15 cellular contexts compared by ENCODE assay signal in the genomic region with DNA sequence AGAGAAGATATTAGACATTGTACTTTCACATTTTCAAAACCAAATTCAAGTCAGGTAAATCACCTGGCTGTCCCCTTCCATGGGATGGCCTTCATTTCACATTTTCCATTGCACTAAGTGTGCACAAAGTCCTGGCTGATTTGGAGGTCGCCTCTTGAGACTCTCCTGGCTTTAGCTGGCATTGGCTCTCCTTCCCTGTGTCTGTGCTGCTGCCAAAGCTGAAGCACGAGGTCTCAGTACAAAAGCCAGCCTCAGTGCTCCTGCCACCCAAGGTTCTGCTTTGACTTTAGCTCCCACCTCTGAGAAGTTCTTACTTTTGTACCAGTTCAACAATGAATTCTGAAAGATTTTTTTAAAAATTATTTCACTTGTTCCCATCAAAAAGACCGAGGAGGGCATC.
DNase-seq lines count a peak whose midpoint lies in the region; ATAC-seq and TF ChIP-seq lines count a peak whose summit lies in the region.
"Had no signal": no experiment of that assay in that cellular context is flagged by ENCODE, and none has a peak within 500 bp of the region (broad histone marks: within the 10 kb centered on the region; RNA-seq: fewer than 3 reads in every experiment).

No MANE protein-coding gene starts in this region.

- H3K36me3 ChIP-seq in A673 (ENCODE audit: insufficient read depth, low read length, poor library complexity, severe bottlenecking), result no peaks in the 10 kb centered on the region
- H3K36me3 ChIP-seq: Peyer's patch had no signal

- CTCF ChIA-PET in A673 (lab: Charles Lee), result no interaction called here

- 57% methylated on average over 3 of the region's 3 CpGs for WGBS in right cardiac atrium

- TF ChIP-seq CTCF in A673 (conservative IDR thresholded peaks at IDR 0.05; ENCODE audit: low read depth, low read length), result no peak
- TF ChIP-seq CTCF in foreskin keratinocyte (conservative IDR thresholded peaks at IDR 0.05), result no peak

- DNase-seq in Right ventricle myocardium superior (no peak), right cardiac atrium (no peak), NCI-H446 (lab: John Stamatoyannopoulos, UW) (peak; percentile 64 to 76), left ventricle myocardium superior (no peak), A673 (ENCODE audit: low spot score) (no peak), foreskin keratinocyte (no peak), dermis blood vessel endothelial cell (no peak)
- DNase-seq: ACHN, DMS79, HFFc6, NCI-H146, NCI-H2029 treated with DMSO at 0.1 percent for 48 hours, Peyer's patch had no signal

- H3K4me1 ChIP-seq in right cardiac atrium (ENCODE audit: control insufficient read depth, insufficient read depth, low read length) (no peaks in the 10 kb centered on the region), A673 (ENCODE audit: insufficient read depth, low read length, poor library complexity, severe bottlenecking) (no peaks in the 10 kb centered on the region), foreskin keratinocyte (no peaks in the 10 kb centered on the region)
- H3K4me1 ChIP-seq: Peyer's patch had no signal

- no TSS peak for BruUV-seq in A673 (replicated peaks; lab: Mats Ljungman, UMichigan)

- POLR2A ChIA-PET in A673 (lab: Charles Lee; ENCODE audit: low non-redundant PET), result no interaction called here

- intact Hi-C loops in Right ventricle myocardium superior (cut with DNase I), result no loop called here
- intact Hi-C loops in right cardiac atrium (cut with DNase I), result no loop called here
- intact Hi-C loops in left ventricle myocardium superior (cut with micrococcal nuclease), result no loop called here
- intact Hi-C loops in A673 (cut with micrococcal nuclease; ENCODE audit: unreplicated experiment), result no loop called here

- ATAC-seq in Right ventricle myocardium superior (ENCODE audit: poor library complexity) (peak; percentile 73), right cardiac atrium (no peak), left ventricle myocardium superior (peak; percentile 93), foreskin keratinocyte (no peak)

- H3K4me3 ChIP-seq in right cardiac atrium (ENCODE audit: low read length) (no peak overlapping the region), A673 (ENCODE audit: low read depth, low read length, poor library complexity, severe bottlenecking) (no peak overlapping the region)
- H3K4me3 ChIP-seq: Peyer's patch, SK-N-MC had no signal

- H3K27ac ChIP-seq in right cardiac atrium (ENCODE audit: low read length) (no peak overlapping the region), A673 (ENCODE audit: low read depth, low read length, poor library complexity, severe bottlenecking) (no peak overlapping the region), foreskin keratinocyte (no peak overlapping the region)
- H3K27ac ChIP-seq: KMS-11, Peyer's patch, SK-N-MC had no signal

- H3K27me3 ChIP-seq in right cardiac atrium (ENCODE audit: control insufficient read depth, insufficient read depth) (no peaks in the 10 kb centered on the region), A673 (replicated peaks; ENCODE audit: insufficient read depth, low read depth, low read length, poor library complexity) (no peaks in the 10 kb centered on the region), foreskin keratinocyte (no peaks in the 10 kb centered on the region)
- H3K27me3 ChIP-seq: Peyer's patch had no signal

- H3K9me3 ChIP-seq in right cardiac atrium (ENCODE audit: control insufficient read depth, low read length), result no peaks in the 10 kb centered on the region
- no peaks in the 10 kb centered on the region for H3K9me3 ChIP-seq in A673 (ENCODE audit: low read depth, low read length, poor library complexity, severe bottlenecking)
- H3K9me3 ChIP-seq: Peyer's patch had no signal

Comparison
In these comparisons a context has a peak if more than half of its experiments do, and no peak if none do; other contexts are left out.
1. ATAC-seq: peak in Right ventricle myocardium superior (single experiment) and left ventricle myocardium superior (single experiment); none in right cardiac atrium (0 of 2) and foreskin keratinocyte (single experiment).
2. DNase-seq: peak in NCI-H446 (2 of 2); none in Right ventricle myocardium superior (single experiment), right cardiac atrium (0 of 3), left ventricle myocardium superior (single experiment), A673 (single experiment), foreskin keratinocyte (0 of 2) and dermis blood vessel endothelial cell (single experiment).